24 cellular contexts compared by ENCODE assay signal in the genomic region with DNA sequence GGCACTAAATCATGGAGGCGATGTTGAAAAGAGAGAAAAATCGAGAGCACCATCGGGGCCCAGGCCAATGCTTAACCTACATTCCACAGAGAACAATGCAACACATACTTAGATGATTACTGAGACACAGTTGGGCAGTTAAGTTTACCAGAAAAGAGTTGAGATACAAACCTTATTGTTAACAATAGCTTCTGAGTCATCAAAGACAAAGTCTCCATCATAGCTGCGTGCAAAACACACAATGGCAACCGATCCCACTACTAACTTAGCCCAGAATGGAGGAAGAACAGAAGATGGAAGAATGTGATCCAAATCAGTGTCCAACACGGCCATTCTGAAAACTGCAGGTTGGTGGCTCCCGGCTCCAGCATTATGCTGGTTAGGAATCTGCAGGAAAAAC. TPM values are rescaled to one million over a fixed set of nuclear protein-coding genes. Genes with fewer than 3 reads are reported as not detected.
DNase-seq lines count a peak whose midpoint lies in the region; ATAC-seq, FAIRE-seq and TF ChIP-seq lines count a peak whose summit lies in the region.
"Had no signal": no experiment of that assay in that cellular context is flagged by ENCODE, and none has a peak within 500 bp of the region (broad histone marks: within the 10 kb centered on the region; RNA-seq: fewer than 3 reads in every experiment).

No MANE protein-coding gene starts in this region.

- no peaks in the 10 kb centered on the region for H3F3A ChIP-seq in SK-N-SH (replicated peaks; ENCODE audit: insufficient read depth)

- peaks cover 38% of the 10 kb centered on the region; the same call in 1 of the 2 replicates for H3K79me2 ChIP-seq in SK-N-SH (ENCODE audit: insufficient read depth)

- no peak overlapping the region for H3K4me2 ChIP-seq in SK-N-SH

- no peaks in the 10 kb centered on the region for H3K9me3 ChIP-seq in SK-N-SH
- H3K9me3 ChIP-seq: heart left ventricle, Peyer's patch, psoas muscle, spleen had no signal

- TF ChIP-seq CTCF in SK-N-SH (IDR thresholded peaks at IDR 0.05): no peak

- 86% methylated on average over 7 of the region's 7 CpGs for WGBS in SK-N-SH (ENCODE audit: low lambda C conversion rate)

- DNase-seq in SK-N-SH (no peak), kidney glomerular epithelial cell (lab: John Stamatoyannopoulos, UW) (peak; percentile 21), urothelium cell line (ENCODE audit: low spot score) (peak; percentile 27), DMS153 (lab: John Stamatoyannopoulos, UW) (no peak), amygdala (lab: John Stamatoyannopoulos, UW) (no peak), NCI-H2196 treated with DMSO at 0.1 percent for 48 hours (lab: John Stamatoyannopoulos, UW; ENCODE audit: unreplicated experiment) (no peak)
- DNase-seq: activated CD4-positive, alpha-beta T cell treated with anti-CD3 and anti-CD28 coated beads for 48 hours; activated CD8-positive, alpha-beta memory T cell treated with anti-CD3 and anti-CD28 coated beads, Interleukin-2, amount 50 U/mL, for 4 hours; activated gamma-delta T cell; aorta; heart left ventricle; mesenchymal stem cell; NCI-H2171; NCI-H82; nephron progenitor cell; Peyer's patch; psoas muscle; spleen had no signal

- H3K4me3 ChIP-seq in SK-N-SH (ENCODE audit: low read depth in 2 of 2, low read length in 1 of 2): no peak overlapping the region
- H3K4me3 ChIP-seq: heart left ventricle, Peyer's patch, psoas muscle, spleen had no signal

- no peak for TF ChIP-seq EP300 in SK-N-SH (IDR thresholded peaks at IDR 0.05; ENCODE audit: borderline replicate concordance in 1 of 2, low read depth in 1 of 2, low read length in 1 of 2)

- POLR2A ChIA-PET in SK-N-SH (lab: Yijun Ruan, JAX): no interaction called here

- no peak overlapping the region for H3K27ac ChIP-seq in SK-N-SH (ENCODE audit: low read depth in 2 of 2, low read length in 1 of 2)
- H3K27ac ChIP-seq in cingulate gyrus (ENCODE audit: low read depth, low read length): peak overlapping the region; percentile 70
- H3K27ac ChIP-seq: 22Rv1, C4-2B, heart left ventricle, Peyer's patch, psoas muscle had no signal

- H3K9ac ChIP-seq in SK-N-SH: no peak overlapping the region

- peaks cover 18 to 45% of the 10 kb centered on the region in 2 experiments for H3K36me3 ChIP-seq in SK-N-SH (replicated peaks in 1 of 2; ENCODE audit: control insufficient read depth in 1 of 2, insufficient read depth in 2 of 2, low read length in 1 of 2)

- FAIRE-seq in urothelium cell line (lab: Jason Lieb, UNC): no peak
- FAIRE-seq: GM12892 had no signal

- ATAC-seq in SK-N-SH treated with all-trans-retinoic acid at 6 μM for 48 hours: no peak
- ATAC-seq: esophagus mucosa, heart left ventricle, psoas muscle had no signal

- no peak overlapping the region for H2AFZ ChIP-seq in SK-N-SH (ENCODE audit: low read depth)

- no peaks in the 10 kb centered on the region for H3K9me2 ChIP-seq in SK-N-SH

- no peaks in the 10 kb centered on the region for H3K27me3 ChIP-seq in SK-N-SH (ENCODE audit: insufficient read depth)
- H3K27me3 ChIP-seq: heart left ventricle, Peyer's patch, spleen had no signal

- CTCF ChIA-PET in SK-N-SH (lab: Yijun Ruan, JAX): no interaction called here

- TF ChIP-seq RAD21 in SK-N-SH (IDR thresholded peaks at IDR 0.05; ENCODE audit: low read length): no peak

- no peaks in the 10 kb centered on the region; the same call in 1 of the 2 replicates for H4K20me1 ChIP-seq in SK-N-SH (ENCODE audit: insufficient read depth)

- peaks cover 9 to 19% of the 10 kb centered on the region in 2 experiments; a peak in 3 of 4 replicates for H3K4me1 ChIP-seq in SK-N-SH (ENCODE audit: control insufficient read depth in 1 of 2, insufficient read depth in 2 of 2, low read depth in 1 of 2, low read length in 1 of 2)

TF ChIP-seq in SK-N-SH, 30 proteins besides CTCF, POLR2A, EP300 and RAD21:
- TF ChIP-seq FOSL2 (IDR thresholded peaks at IDR 0.05; ENCODE audit: borderline replicate concordance, low read depth) (peak; percentile 30; the same call in 1 of the 2 replicates), MEF2A (IDR thresholded peaks at IDR 0.05; ENCODE audit: borderline replicate concordance, low read depth) (no peak), MXI1 (IDR thresholded peaks at IDR 0.05; ENCODE audit: low read depth, low read length) (no peak), JUND (IDR thresholded peaks at IDR 0.05) (0 out of 2 replicates have a peak, but pooled peaks have one; percentile 8), SMC3 (IDR thresholded peaks at IDR 0.05; ENCODE audit: low read depth, low read length) (no peak), TEAD4 (IDR thresholded peaks at IDR 0.05; ENCODE audit: borderline replicate concordance, insufficient read depth) (no peak), RXRA (IDR thresholded peaks at IDR 0.05; ENCODE audit: borderline replicate concordance, low read depth) (no peak), SIN3A (IDR thresholded peaks at IDR 0.05; ENCODE audit: borderline replicate concordance, low read depth, low read length) (no peak)

TF ChIP-seq in SK-N-SH treated with all-trans-retinoic acid at 6 μM for 48 hours, 23 proteins besides CTCF, POLR2A, EP300 and RAD21 (continues in another document):
- TF ChIP-seq PPARA (CRISPR knock-in tag; IDR thresholded peaks at IDR 0.05; ENCODE audit: borderline replicate concordance): no peak
- TF ChIP-seq ZNF565 (CRISPR knock-in tag; conservative IDR thresholded peaks at IDR 0.05; ENCODE audit: low read depth): no peak
- no peak for TF ChIP-seq POU6F1 (CRISPR knock-in tag; IDR thresholded peaks at IDR 0.05; ENCODE audit: borderline replicate concordance, low read depth)
- TF ChIP-seq CREB5 (CRISPR knock-in tag; IDR thresholded peaks at IDR 0.05; ENCODE audit: low read depth): no peak
- no peak for TF ChIP-seq ZC3H10 (CRISPR knock-in tag; IDR thresholded peaks at IDR 0.05)
- no peak for TF ChIP-seq ISL1 (CRISPR knock-in tag; IDR thresholded peaks at IDR 0.05)
- no peak for TF ChIP-seq ZFP30 (CRISPR knock-in tag; IDR thresholded peaks at IDR 0.05)
- no peak for TF ChIP-seq ZNF8 (CRISPR knock-in tag; IDR thresholded peaks at IDR 0.05)
- TF ChIP-seq TCF4 (CRISPR knock-in tag; IDR thresholded peaks at IDR 0.05; ENCODE audit: borderline replicate concordance): no peak
- no peak for TF ChIP-seq PATZ1 (CRISPR knock-in tag; IDR thresholded peaks at IDR 0.05; ENCODE audit: borderline replicate concordance)
- no peak for TF ChIP-seq RARB (CRISPR knock-in tag; IDR thresholded peaks at IDR 0.05)
- no peak for TF ChIP-seq TOX (CRISPR knock-in tag; IDR thresholded peaks at IDR 0.05; ENCODE audit: borderline replicate concordance)
- TF ChIP-seq GLIS3 (CRISPR knock-in tag; IDR thresholded peaks at IDR 0.05): no peak

RNA-seq across cellular contexts. Expression of gene TMTC4, which starts 6.2 kb away (rescaled TPM):
- polyA plus RNA-seq in SK-N-SH (2012; rRNA removed): 22.3 and 24.4 TPM in 2 replicates
- 15.4 and 18.8 TPM in 2 replicates for polyA plus RNA-seq in SK-N-SH (2012; cell fraction: cytosol; rRNA removed)
- 45.5 and 55.7 TPM in 2 replicates for polyA plus RNA-seq in SK-N-SH (2012; cell fraction: nucleus; rRNA removed)

Comparison
In these comparisons a context has a peak if more than half of its experiments do, and no peak if none do; other contexts are left out.
1. DNase-seq: peak in kidney glomerular epithelial cell (single experiment) and urothelium cell line (single experiment); none in SK-N-SH (single experiment), DMS153 (single experiment), amygdala (0 of 56) and NCI-H2196 treated with DMSO at 0.1 percent for 48 hours (single experiment).